1 cellular context compared by ENCODE assay signal in the genomic region with DNA sequence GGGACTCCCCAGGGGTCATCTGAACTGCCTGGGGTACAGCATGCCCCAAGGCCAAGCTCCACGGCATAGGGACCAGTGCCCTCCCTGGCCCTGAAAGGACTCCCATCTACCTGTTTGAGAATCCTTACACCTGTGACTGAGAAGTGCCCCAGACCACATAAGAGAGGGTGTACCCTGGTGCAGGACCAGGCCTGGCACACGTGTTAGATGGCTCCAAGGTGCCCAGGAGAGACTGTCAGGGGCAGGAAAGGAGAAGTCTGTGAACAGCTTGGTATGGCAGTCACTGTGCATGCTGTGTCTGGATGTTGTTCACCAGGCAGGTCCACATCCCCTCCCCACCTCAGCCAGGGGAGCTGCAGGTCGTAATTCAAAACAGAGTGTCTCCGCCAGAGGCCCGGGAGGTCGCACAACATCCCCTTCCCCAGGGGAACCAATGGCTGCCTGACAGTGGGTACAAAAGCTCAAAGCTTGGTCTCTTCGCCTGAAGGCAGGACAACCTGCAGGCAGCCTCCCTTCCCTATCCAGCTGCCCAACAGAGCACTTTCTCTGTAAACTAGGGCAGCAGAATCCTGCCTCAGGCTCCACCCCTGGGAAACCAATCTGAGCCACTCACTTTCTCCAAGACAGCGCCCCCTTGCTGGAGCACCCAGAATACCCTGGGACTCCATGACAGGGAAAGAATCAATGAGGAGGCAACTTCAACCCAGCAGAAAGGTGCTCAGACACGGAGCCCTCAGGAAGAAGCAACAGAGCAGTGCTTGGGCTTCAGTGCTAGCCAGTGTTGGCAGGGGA.
TF ChIP-seq lines count a peak whose summit lies in the region.

No MANE protein-coding gene starts in this region.

TF ChIP-seq in GM12878, 131 proteins besides CTCF, POLR2A, EP300 and RAD21:
- TF ChIP-seq, protein P1, sequence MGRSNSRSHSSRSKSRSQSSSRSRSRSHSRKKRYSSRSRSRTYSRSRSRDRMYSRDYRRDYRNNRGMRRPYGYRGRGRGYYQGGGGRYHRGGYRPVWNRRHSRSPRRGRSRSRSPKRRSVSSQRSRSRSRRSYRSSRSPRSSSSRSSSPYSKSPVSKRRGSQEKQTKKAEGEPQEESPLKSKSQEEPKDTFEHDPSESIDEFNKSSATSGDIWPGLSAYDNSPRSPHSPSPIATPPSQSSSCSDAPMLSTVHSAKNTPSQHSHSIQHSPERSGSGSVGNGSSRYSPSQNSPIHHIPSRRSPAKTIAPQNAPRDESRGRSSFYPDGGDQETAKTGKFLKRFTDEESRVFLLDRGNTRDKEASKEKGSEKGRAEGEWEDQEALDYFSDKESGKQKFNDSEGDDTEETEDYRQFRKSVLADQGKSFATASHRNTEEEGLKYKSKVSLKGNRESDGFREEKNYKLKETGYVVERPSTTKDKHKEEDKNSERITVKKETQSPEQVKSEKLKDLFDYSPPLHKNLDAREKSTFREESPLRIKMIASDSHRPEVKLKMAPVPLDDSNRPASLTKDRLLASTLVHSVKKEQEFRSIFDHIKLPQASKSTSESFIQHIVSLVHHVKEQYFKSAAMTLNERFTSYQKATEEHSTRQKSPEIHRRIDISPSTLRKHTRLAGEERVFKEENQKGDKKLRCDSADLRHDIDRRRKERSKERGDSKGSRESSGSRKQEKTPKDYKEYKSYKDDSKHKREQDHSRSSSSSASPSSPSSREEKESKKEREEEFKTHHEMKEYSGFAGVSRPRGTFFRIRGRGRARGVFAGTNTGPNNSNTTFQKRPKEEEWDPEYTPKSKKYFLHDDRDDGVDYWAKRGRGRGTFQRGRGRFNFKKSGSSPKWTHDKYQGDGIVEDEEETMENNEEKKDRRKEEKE (IDR thresholded peaks at IDR 0.05), result no peak
- no peak for TF ChIP-seq LARP7 (IDR thresholded peaks at IDR 0.05)
- 0 out of 2 replicates have a peak, but pooled peaks have one; percentile 17 for TF ChIP-seq CREB1 (IDR thresholded peaks at IDR 0.05; ENCODE audit: low read depth)
- TF ChIP-seq CREM (IDR thresholded peaks at IDR 0.05; ENCODE audit: low read depth), result no peak
- 0 out of 2 replicates have a peak, but pooled peaks have one; percentile 16 for TF ChIP-seq MXI1 (IDR thresholded peaks at IDR 0.05; ENCODE audit: low read depth, low read length)
- TF ChIP-seq SPI1 (IDR thresholded peaks at IDR 0.05; ENCODE audit: borderline replicate concordance, insufficient read depth, low read depth, low read length), result 0 out of 2 replicates have a peak, but pooled peaks have one; percentile 9
- TF ChIP-seq YY1 (IDR thresholded peaks at IDR 0.05; ENCODE audit: low read depth, low read length), result peak; percentile 58; the same call in 1 of the 2 replicates
- no peak for TF ChIP-seq SMC3 (IDR thresholded peaks at IDR 0.05; ENCODE audit: borderline replicate concordance, low read length)
